ENCODE assay signal across 20 cellular contexts in genomic region chr7:19530261-19530660, GRCh38.
"Had no signal": no experiment of that assay in that cellular context is flagged by ENCODE, and none has a peak within 500 bp of the region (broad histone marks: within the 10 kb centered on the region; RNA-seq: fewer than 3 reads in every experiment).

No MANE protein-coding gene starts in this region.

- H3K36me3 ChIP-seq: esophagus muscularis mucosa, gastrocnemius medialis, left lung, lower lobe of right lung, neutrophil, pancreas, right lobe of liver, stomach, tibial artery had no signal

- H3K27me3 ChIP-seq: esophagus muscularis mucosa, gastrocnemius medialis, left lung, neutrophil, pancreas, right lobe of liver, stomach, tibial artery had no signal

- H3K4me3 ChIP-seq: coronary artery, esophagus muscularis mucosa, gastrocnemius medialis, left lung, lower lobe of right lung, pancreas, right lobe of liver, stomach, tibial artery had no signal

- H3K4me1 ChIP-seq: esophagus muscularis mucosa, left lung, lower lobe of right lung, pancreas, right lobe of liver, stomach, tibial artery had no signal

- H3K27ac ChIP-seq: coronary artery, esophagus muscularis mucosa, gastrocnemius medialis, left lung, lower lobe of right lung, neutrophil, pancreas, right lobe of liver, stomach, tibial artery had no signal

- H3K9me3 ChIP-seq: esophagus muscularis mucosa, gastrocnemius medialis, left lung, lower lobe of right lung, neutrophil, pancreas, right lobe of liver, stomach had no signal

- ATAC-seq: gastrocnemius medialis; left lung; lower lobe of right lung; natural killer cell; pancreas; right lobe of liver; stimulated activated effector memory CD8-positive, alpha-beta T cell treated with anti-CD3 and anti-CD28 coated beads, Interleukin-12 subunit alpha, Interleukin-12 subunit beta, amount 100 ng/mL, for 72 hours had no signal

- DNase-seq: dermis blood vessel endothelial cell; effector memory CD4-positive, alpha-beta T cell; foreskin fibroblast; gastrocnemius medialis; head of caudate nucleus; left lung; lower lobe of right lung; natural killer cell; pancreas; retina; right lobe of liver; stimulated activated CD4-positive, alpha-beta T cell treated with anti-CD3 and anti-CD28 coated beads, Interleukin-2, amount 100 ng/mL, for 24 hours; stimulated activated CD4-positive, alpha-beta T cell treated with anti-CD3 and anti-CD28 coated beads, Interleukin-4, amount 100 ng/mL, for 24 hours; stimulated activated naive CD4-positive, alpha-beta T cell treated with Interleukin-2 at 50 U/mL for 16 hours; stomach; tibial artery had no signal
